ENCODE assay signal across 8 cellular contexts in genomic region chr17:77466596-77467223, GRCh38.
DNase-seq lines count a peak whose midpoint lies in the region; ATAC-seq and TF ChIP-seq lines count a peak whose summit lies in the region.

No MANE protein-coding gene starts in this region.

- no peak for TF ChIP-seq CTCF in Loucy (conservative IDR thresholded peaks at IDR 0.05; ENCODE audit: low read length)
- no peak for TF ChIP-seq CTCF in nephron (IDR thresholded peaks at IDR 0.05; ENCODE audit: unreplicated experiment in 3 of 3)
- TF ChIP-seq CTCF in foreskin fibroblast (IDR thresholded peaks at IDR 0.05; ENCODE audit: low read depth, low read length), result no peak

- H3K4me3 ChIP-seq in ACC112 (ENCODE audit: low read depth, low read length) (no peak overlapping the region), Loucy (ENCODE audit: low read length, poor library complexity, severe bottlenecking) (peak overlapping the region; percentile 70), foreskin fibroblast (ENCODE audit: low read depth in 1 of 2, low read length in 2 of 2) (no peak overlapping the region)
- H3K4me3 ChIP-seq in effector memory CD4-positive, alpha-beta T cell (ENCODE audit: insufficient read depth, low read depth, low read length, poor library complexity, severe bottlenecking), result peak overlapping the region; percentile 25

- H3K27me3 Mint-ChIP-seq in nephron (ENCODE audit: low read depth), result no peaks in the 10 kb centered on the region

- H2AFZ ChIP-seq in ACC112 (ENCODE audit: low read length, unreplicated experiment), result no peak overlapping the region
- no peak overlapping the region for H2AFZ ChIP-seq in Loucy (ENCODE audit: low read length)

- ATAC-seq in GM21367 (IDR thresholded peaks at IDR 0.05; ENCODE audit: unreplicated experiment) (no peak), HG03469 (IDR thresholded peaks at IDR 0.05; ENCODE audit: unreplicated experiment) (no peak)

- peaks cover 29% of the 10 kb centered on the region for H3K36me3 Mint-ChIP-seq in nephron (ENCODE audit: low read depth)

- peaks cover 89% of the 10 kb centered on the region for H4K20me1 ChIP-seq in Loucy (ENCODE audit: insufficient read depth, low read length, poor library complexity, severe bottlenecking)

- H3K36me3 ChIP-seq in ACC112 (ENCODE audit: insufficient read depth, low read length) (peaks cover 6% of the 10 kb centered on the region; the same call in 1 of the 2 replicates), Loucy (ENCODE audit: insufficient read depth, low read length) (peaks cover 58% of the 10 kb centered on the region; the same call in 1 of the 2 replicates)
- peaks cover 38% of the 10 kb centered on the region for H3K36me3 ChIP-seq in effector memory CD4-positive, alpha-beta T cell (ENCODE audit: control insufficient read depth, insufficient read depth, low read length)

- H3K9me2 ChIP-seq in Loucy (replicated peaks; ENCODE audit: low read depth, low read length), result no peaks in the 10 kb centered on the region

- peak overlapping the region; percentile 24 to 78 (median 72) for H3K4me3 Mint-ChIP-seq in nephron

- H3F3A ChIP-seq in Loucy (ENCODE audit: low read depth), result peaks cover 8% of the 10 kb centered on the region

- H3K79me2 ChIP-seq in ACC112 (ENCODE audit: control insufficient read depth, insufficient read depth, low read length, unreplicated experiment) (peaks cover 87% of the 10 kb centered on the region), Loucy (ENCODE audit: insufficient read depth, low read length) (peaks cover 98% of the 10 kb centered on the region)

- H3K27me3 ChIP-seq in ACC112 (ENCODE audit: insufficient read depth, low read length) (no peaks in the 10 kb centered on the region), Loucy (ENCODE audit: insufficient read depth, low read length, poor library complexity, severe bottlenecking) (no peaks in the 10 kb centered on the region)
- no peaks in the 10 kb centered on the region for H3K27me3 ChIP-seq in effector memory CD4-positive, alpha-beta T cell (replicated peaks; ENCODE audit: control insufficient read depth, insufficient read depth, low read length, poor library complexity, severe bottlenecking)

- no peak for DNase-seq in effector memory CD4-positive, alpha-beta T cell
- DNase-seq in stimulated activated CD4-positive, alpha-beta T cell treated with anti-CD3 and anti-CD28 coated beads, Interleukin-4, amount 100 ng/mL, for 24 hours, result no peak
- no peak for DNase-seq in foreskin fibroblast

- H3K4me2 ChIP-seq in Loucy (ENCODE audit: low read depth, low read length, poor library complexity, severe bottlenecking), result peak overlapping the region; percentile 90

- H3K9me3 ChIP-seq in Loucy (ENCODE audit: insufficient read depth, low read depth, low read length), result no peaks in the 10 kb centered on the region
- no peaks in the 10 kb centered on the region for H3K9me3 ChIP-seq in effector memory CD4-positive, alpha-beta T cell (ENCODE audit: control insufficient read depth, low read length)

- peak overlapping the region; percentile 96 to 99 (median 98) for H3K27ac Mint-ChIP-seq in nephron

- peak overlapping the region; percentile 71 for H3K9ac ChIP-seq in Loucy (ENCODE audit: low read depth, low read length, poor library complexity, severe bottlenecking)

- no peaks in the 10 kb centered on the region for H3K9me3 Mint-ChIP-seq in nephron

- peak overlapping the region; percentile 38; the same call in 1 of the 2 replicates for H3K27ac ChIP-seq in ACC112 (ENCODE audit: low read depth, low read length)
- peak overlapping the region; percentile 40 for H3K27ac ChIP-seq in effector memory CD4-positive, alpha-beta T cell (ENCODE audit: insufficient read depth, low read length, poor library complexity, severe bottlenecking)

- peaks cover 78% of the 10 kb centered on the region for H3K4me1 Mint-ChIP-seq in nephron

- H3K4me1 ChIP-seq in ACC112 (ENCODE audit: control insufficient read depth, insufficient read depth, low read length, unreplicated experiment) (peaks cover 32% of the 10 kb centered on the region), Loucy (ENCODE audit: insufficient read depth, low read length, poor library complexity, severe bottlenecking) (peaks cover 42% of the 10 kb centered on the region)
- peaks cover 88% of the 10 kb centered on the region for H3K4me1 ChIP-seq in effector memory CD4-positive, alpha-beta T cell (ENCODE audit: control insufficient read depth, insufficient read depth, low read length, poor library complexity, severe bottlenecking)

Comparison
In these comparisons a context has a peak if more than half of its experiments do, and no peak if none do; other contexts are left out.
1. H3K4me3 ChIP-seq: peak in Loucy (single experiment) and effector memory CD4-positive, alpha-beta T cell (single experiment); none in ACC112 (single experiment) and foreskin fibroblast (0 of 2).